ENCODE assay signal across 21 cellular contexts in genomic region chr13:49410477-49410876, GRCh38. TPM values are rescaled to one million over a fixed set of nuclear protein-coding genes. Genes with fewer than 3 reads are reported as not detected.
DNase-seq lines count a peak whose midpoint lies in the region; ATAC-seq, FAIRE-seq and TF ChIP-seq lines count a peak whose summit lies in the region.
"Had no signal": no experiment of that assay in that cellular context is flagged by ENCODE, and none has a peak within 500 bp of the region (broad histone marks: within the 10 kb centered on the region; RNA-seq: fewer than 3 reads in every experiment).

No MANE protein-coding gene starts in this region.

- H3K4me1 ChIP-seq in adrenal gland (replicated peaks in 1 of 2) (no peaks in the 10 kb centered on the region), rectal smooth muscle tissue (ENCODE audit: control insufficient read depth, insufficient read depth, low read length) (peaks cover 4% of the 10 kb centered on the region)
- H3K4me1 ChIP-seq: BLaER1 had no signal

- H3K27me3 ChIP-seq in adrenal gland (no peaks in the 10 kb centered on the region), rectal smooth muscle tissue (ENCODE audit: control insufficient read depth, insufficient read depth, low read length) (no peaks in the 10 kb centered on the region)
- H3K27me3 ChIP-seq: BLaER1, MG63 had no signal

- intact Hi-C loops in adrenal gland (cut with DNase I) = no loop called here

- no peak overlapping the region for H3K9ac ChIP-seq in rectal smooth muscle tissue (ENCODE audit: low read length)
- H3K9ac ChIP-seq: BLaER1, SK-N-SH had no signal

- H3K36me3 ChIP-seq in adrenal gland (replicated peaks in 1 of 2) (no peaks in the 10 kb centered on the region), rectal smooth muscle tissue (ENCODE audit: control insufficient read depth, insufficient read depth, low read length) (no peaks in the 10 kb centered on the region)
- H3K36me3 ChIP-seq: BLaER1, MG63 had no signal

- ATAC-seq in GM21723 (IDR thresholded peaks at IDR 0.05; ENCODE audit: unreplicated experiment) (peak; percentile 64), HG02623 (IDR thresholded peaks at IDR 0.05; ENCODE audit: unreplicated experiment) (no peak), GM18517 (IDR thresholded peaks at IDR 0.05; ENCODE audit: unreplicated experiment) (no peak)
- ATAC-seq: GM23338, PC-3 had no signal

- H3K9me3 ChIP-seq in adrenal gland (replicated peaks in 1 of 3) = no peaks in the 10 kb centered on the region
- H3K9me3 ChIP-seq: BLaER1, MG63, SK-N-SH had no signal

- peak; percentile 58 for FAIRE-seq in D721Med (lab: Jason Lieb, UNC)
- FAIRE-seq: GM12892 had no signal

- TF ChIP-seq CTCF in D721Med (IDR thresholded peaks at IDR 0.05; ENCODE audit: insufficient read depth, missing control alignments) (no peak), adrenal gland (IDR thresholded peaks at IDR 0.05) (no peak)

- no peak overlapping the region for H3K4me3 ChIP-seq in adrenal gland
- no peak overlapping the region for H3K4me3 ChIP-seq in rectal smooth muscle tissue (ENCODE audit: low read length)
- H3K4me3 ChIP-seq: BLaER1, GM23338, MG63 had no signal

- no peak for TF ChIP-seq POLR2A in adrenal gland (IDR thresholded peaks at IDR 0.05)

- H3K27ac ChIP-seq in adrenal gland (peak overlapping the region in 3 of 5 donors; percentile 4 to 14 (median 11)), rectal smooth muscle tissue (ENCODE audit: low read depth, low read length) (peak overlapping the region; percentile 6)
- H3K27ac ChIP-seq: BLaER1 had no signal

- no peak for DNase-seq in D721Med (ENCODE audit: insufficient read length, low spot score)
- DNase-seq in adrenal gland = no peak
- no peak for DNase-seq in NCI-H2081 treated with DMSO at 0.1 percent for 48 hours (lab: John Stamatoyannopoulos, UW)
- DNase-seq: CD4-positive, CD25-positive, alpha-beta regulatory T cell; H9; KBM-7; MG63; NCI-H1048; NCI-H1417 treated with DMSO at 0.1 percent for 48 hours; NCI-H1694 treated with DMSO at 0.1 percent for 48 hours; NCI-H748 treated with DMSO at 0.1 percent for 48 hours; PC-3; SK-N-SH; SW 1271 had no signal

RNA-seq across cellular contexts. Expression of gene CAB39L, which starts 33.4 kb away (rescaled TPM):
- total RNA-seq in adrenal gland = 100 to 1,000 TPM in 1 of 8 donors, 10 to 100 TPM in 7; 19.8 to 115 (median 54.0) TPM
- polyA plus RNA-seq in adrenal gland = 10 to 100 TPM; 17.8 to 23.0 (median 22.4) TPM

RNA-seq across cellular contexts. Expression of gene SETDB2, which starts 33.6 kb away (rescaled TPM):
- 10 to 100 TPM in 6 of 8 donors, 1 to 10 TPM in 2; 7.4 to 21.3 (median 13.5) TPM for total RNA-seq in adrenal gland
- polyA plus RNA-seq in adrenal gland = 10 to 100 TPM in 2 of 3 donors, 1 to 10 TPM in 1; 4.4 to 14.7 (median 10.9) TPM
